1 cellular context compared by ENCODE assay signal in the genomic region with DNA sequence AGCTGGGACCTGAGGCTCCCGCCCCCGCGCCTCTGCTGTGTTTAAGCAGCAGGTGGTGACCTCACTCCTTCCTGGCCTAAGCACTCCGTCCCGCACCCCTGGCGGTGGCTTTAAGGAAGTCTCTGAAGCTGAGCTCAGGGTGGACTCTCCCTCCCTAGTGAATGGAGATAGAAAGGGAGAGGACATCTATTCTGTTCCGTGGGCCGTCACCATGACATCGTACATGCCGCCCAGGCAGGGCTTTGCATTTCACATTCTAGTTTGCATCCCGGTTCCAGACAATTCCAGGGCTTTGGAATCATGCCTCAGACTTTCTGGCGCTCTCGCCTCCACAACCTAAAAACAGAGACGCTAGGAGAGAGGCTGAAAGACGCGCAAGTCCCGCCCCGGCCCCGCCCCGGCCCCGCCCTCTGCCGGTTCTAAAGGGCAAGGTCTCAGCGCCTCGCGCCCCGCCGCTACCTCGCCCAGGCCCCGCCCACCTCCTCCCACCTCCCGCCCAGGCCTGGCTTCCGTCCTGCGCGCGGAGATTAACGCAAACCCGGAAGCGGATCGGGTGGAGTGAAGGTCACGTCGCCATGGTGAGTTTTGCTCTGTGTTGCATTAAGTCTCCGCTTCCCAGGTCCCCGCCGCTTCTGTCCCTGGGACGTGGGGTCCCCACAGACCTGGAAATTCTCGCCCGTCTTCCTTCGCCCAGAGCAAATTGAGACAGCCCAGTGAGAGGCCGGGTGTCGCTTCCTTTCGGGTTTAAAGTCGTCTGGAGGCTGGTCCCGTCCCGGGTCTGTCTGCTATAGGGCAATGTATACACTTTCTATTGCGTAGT.
TF ChIP-seq lines count a peak whose summit lies in the region.

A gene (plus strand): TSS at position 535 of the 820 bp plus-strand sequence. CDS start 15,617 bp downstream, outside the sequence.

TF ChIP-seq in HEK293, 187 proteins besides CTCF, POLR2A, EP300 and RAD21 (continued from another document):
- TF ChIP-seq, protein P1, sequence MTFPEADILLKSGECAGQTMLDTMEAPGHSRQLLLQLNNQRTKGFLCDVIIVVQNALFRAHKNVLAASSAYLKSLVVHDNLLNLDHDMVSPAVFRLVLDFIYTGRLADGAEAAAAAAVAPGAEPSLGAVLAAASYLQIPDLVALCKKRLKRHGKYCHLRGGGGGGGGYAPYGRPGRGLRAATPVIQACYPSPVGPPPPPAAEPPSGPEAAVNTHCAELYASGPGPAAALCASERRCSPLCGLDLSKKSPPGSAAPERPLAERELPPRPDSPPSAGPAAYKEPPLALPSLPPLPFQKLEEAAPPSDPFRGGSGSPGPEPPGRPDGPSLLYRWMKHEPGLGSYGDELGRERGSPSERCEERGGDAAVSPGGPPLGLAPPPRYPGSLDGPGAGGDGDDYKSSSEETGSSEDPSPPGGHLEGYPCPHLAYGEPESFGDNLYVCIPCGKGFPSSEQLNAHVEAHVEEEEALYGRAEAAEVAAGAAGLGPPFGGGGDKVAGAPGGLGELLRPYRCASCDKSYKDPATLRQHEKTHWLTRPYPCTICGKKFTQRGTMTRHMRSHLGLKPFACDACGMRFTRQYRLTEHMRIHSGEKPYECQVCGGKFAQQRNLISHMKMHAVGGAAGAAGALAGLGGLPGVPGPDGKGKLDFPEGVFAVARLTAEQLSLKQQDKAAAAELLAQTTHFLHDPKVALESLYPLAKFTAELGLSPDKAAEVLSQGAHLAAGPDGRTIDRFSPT (tag by site-specific recombination; IDR thresholded peaks at IDR 0.05): no peak
- TF ChIP-seq ZNF510 (tag by site-specific recombination; IDR thresholded peaks at IDR 0.05; ENCODE audit: insufficient replicate concordance) (no peak), ZNF654 (tag by site-specific recombination; IDR thresholded peaks at IDR 0.05; ENCODE audit: low read depth) (no peak), ZNF624 (tag by site-specific recombination; IDR thresholded peaks at IDR 0.05) (no peak), SP7 (tag by site-specific recombination; IDR thresholded peaks at IDR 0.05) (no peak), SETDB1 (IDR thresholded peaks at IDR 0.05; ENCODE audit: insufficient read length, low read length) (peak; percentile 44), PRDM1 (tag by site-specific recombination; IDR thresholded peaks at IDR 0.05) (peak; percentile 94), RBAK (tag by site-specific recombination; IDR thresholded peaks at IDR 0.05) (no peak), ZNF837 (tag by site-specific recombination; IDR thresholded peaks at IDR 0.05) (no peak), GLI4 (tag by site-specific recombination; IDR thresholded peaks at IDR 0.05) (no peak), ZFHX2 (tag by site-specific recombination; conservative IDR thresholded peaks at IDR 0.05) (peak; percentile 59; the same call in 1 of the 2 replicates), SP2 (tag by site-specific recombination; IDR thresholded peaks at IDR 0.05) (peak; percentile 41), ZNF302 (tag by site-specific recombination; IDR thresholded peaks at IDR 0.05; ENCODE audit: low read depth) (no peak), SP3 (tag by site-specific recombination; IDR thresholded peaks at IDR 0.05) (peak; percentile 70), ZNF350 (tag by site-specific recombination; IDR thresholded peaks at IDR 0.05) (peak; percentile 80), ZBTB17 (tag by site-specific recombination; IDR thresholded peaks at IDR 0.05) (peak; percentile 47; the same call in 1 of the 2 replicates), ZNF184 (tag by site-specific recombination; IDR thresholded peaks at IDR 0.05) (no peak)
- TF ChIP-seq, protein P2, sequence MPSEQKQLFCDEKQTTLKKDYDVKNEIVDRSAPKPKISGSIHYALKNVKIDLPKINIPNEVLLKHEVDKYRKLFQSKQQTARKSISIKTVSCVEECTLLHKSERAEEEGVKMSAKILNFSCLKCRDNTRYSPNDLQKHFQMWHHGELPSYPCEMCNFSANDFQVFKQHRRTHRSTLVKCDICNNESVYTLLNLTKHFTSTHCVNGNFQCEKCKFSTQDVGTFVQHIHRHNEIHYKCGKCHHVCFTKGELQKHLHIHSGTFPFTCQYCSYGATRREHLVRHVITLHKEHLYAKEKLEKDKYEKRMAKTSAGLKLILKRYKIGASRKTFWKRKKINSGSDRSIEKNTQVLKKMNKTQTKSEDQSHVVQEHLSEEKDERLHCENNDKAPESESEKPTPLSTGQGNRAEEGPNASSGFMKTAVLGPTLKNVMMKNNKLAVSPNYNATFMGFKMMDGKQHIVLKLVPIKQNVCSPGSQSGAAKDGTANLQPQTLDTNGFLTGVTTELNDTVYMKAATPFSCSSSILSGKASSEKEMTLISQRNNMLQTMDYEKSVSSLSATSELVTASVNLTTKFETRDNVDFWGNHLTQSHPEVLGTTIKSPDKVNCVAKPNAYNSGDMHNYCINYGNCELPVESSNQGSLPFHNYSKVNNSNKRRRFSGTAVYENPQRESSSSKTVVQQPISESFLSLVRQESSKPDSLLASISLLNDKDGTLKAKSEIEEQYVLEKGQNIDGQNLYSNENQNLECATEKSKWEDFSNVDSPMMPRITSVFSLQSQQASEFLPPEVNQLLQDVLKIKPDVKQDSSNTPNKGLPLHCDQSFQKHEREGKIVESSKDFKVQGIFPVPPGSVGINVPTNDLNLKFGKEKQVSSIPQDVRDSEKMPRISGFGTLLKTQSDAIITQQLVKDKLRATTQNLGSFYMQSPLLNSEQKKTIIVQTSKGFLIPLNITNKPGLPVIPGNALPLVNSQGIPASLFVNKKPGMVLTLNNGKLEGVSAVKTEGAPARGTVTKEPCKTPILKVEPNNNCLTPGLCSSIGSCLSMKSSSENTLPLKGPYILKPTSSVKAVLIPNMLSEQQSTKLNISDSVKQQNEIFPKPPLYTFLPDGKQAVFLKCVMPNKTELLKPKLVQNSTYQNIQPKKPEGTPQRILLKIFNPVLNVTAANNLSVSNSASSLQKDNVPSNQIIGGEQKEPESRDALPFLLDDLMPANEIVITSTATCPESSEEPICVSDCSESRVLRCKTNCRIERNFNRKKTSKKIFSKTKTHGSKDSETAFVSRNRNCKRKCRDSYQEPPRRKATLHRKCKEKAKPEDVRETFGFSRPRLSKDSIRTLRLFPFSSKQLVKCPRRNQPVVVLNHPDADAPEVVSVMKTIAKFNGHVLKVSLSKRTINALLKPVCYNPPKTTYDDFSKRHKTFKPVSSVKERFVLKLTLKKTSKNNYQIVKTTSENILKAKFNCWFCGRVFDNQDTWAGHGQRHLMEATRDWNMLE (tag by site-specific recombination; conservative IDR thresholded peaks at IDR 0.05; ENCODE audit: low read depth): peak; percentile 92
- TF ChIP-seq, protein P3, sequence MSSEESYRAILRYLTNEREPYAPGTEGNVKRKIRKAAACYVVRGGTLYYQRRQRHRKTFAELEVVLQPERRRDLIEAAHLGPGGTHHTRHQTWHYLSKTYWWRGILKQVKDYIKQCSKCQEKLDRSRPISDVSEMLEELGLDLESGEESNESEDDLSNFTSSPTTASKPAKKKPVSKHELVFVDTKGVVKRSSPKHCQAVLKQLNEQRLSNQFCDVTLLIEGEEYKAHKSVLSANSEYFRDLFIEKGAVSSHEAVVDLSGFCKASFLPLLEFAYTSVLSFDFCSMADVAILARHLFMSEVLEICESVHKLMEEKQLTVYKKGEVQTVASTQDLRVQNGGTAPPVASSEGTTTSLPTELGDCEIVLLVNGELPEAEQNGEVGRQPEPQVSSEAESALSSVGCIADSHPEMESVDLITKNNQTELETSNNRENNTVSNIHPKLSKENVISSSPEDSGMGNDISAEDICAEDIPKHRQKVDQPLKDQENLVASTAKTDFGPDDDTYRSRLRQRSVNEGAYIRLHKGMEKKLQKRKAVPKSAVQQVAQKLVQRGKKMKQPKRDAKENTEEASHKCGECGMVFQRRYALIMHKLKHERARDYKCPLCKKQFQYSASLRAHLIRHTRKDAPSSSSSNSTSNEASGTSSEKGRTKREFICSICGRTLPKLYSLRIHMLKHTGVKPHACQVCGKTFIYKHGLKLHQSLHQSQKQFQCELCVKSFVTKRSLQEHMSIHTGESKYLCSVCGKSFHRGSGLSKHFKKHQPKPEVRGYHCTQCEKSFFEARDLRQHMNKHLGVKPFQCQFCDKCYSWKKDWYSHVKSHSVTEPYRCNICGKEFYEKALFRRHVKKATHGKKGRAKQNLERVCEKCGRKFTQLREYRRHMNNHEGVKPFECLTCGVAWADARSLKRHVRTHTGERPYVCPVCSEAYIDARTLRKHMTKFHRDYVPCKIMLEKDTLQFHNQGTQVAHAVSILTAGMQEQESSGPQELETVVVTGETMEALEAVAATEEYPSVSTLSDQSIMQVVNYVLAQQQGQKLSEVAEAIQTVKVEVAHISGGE (tag by site-specific recombination; conservative IDR thresholded peaks at IDR 0.05; ENCODE audit: low read depth): peak; percentile 58; the same call in 1 of the 2 replicates
- TF ChIP-seq, protein P4, sequence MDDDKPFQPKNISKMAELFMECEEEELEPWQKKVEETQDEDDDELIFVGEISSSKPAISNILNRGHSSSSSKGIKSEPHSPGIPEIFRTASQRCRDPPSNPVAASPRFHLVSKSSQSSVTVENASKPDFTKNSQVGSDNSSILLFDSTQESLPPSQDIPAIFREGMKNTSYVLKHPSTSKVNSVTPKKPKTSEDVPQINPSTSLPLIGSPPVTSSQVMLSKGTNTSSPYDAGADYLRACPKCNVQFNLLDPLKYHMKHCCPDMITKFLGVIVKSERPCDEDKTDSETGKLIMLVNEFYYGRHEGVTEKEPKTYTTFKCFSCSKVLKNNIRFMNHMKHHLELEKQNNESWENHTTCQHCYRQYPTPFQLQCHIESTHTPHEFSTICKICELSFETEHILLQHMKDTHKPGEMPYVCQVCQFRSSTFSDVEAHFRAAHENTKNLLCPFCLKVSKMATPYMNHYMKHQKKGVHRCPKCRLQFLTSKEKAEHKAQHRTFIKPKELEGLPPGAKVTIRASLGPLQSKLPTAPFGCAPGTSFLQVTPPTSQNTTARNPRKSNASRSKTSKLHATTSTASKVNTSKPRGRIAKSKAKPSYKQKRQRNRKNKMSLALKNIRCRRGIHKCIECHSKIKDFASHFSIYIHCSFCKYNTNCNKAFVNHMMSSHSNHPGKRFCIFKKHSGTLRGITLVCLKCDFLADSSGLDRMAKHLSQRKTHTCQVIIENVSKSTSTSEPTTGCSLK (tag by site-specific recombination; IDR thresholded peaks at IDR 0.05): no peak
- TF ChIP-seq, protein P5, sequence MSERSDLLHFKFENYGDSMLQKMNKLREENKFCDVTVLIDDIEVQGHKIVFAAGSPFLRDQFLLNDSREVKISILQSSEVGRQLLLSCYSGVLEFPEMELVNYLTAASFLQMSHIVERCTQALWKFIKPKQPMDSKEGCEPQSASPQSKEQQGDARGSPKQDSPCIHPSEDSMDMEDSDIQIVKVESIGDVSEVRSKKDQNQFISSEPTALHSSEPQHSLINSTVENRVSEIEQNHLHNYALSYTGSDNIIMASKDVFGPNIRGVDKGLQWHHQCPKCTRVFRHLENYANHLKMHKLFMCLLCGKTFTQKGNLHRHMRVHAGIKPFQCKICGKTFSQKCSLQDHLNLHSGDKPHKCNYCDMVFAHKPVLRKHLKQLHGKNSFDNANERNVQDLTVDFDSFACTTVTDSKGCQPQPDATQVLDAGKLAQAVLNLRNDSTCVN (tag by site-specific recombination; optimal IDR thresholded peaks at IDR 0.05): peak; percentile 16
